Comparison of ENCODE assay signal across 8 cellular contexts in the genomic region with DNA sequence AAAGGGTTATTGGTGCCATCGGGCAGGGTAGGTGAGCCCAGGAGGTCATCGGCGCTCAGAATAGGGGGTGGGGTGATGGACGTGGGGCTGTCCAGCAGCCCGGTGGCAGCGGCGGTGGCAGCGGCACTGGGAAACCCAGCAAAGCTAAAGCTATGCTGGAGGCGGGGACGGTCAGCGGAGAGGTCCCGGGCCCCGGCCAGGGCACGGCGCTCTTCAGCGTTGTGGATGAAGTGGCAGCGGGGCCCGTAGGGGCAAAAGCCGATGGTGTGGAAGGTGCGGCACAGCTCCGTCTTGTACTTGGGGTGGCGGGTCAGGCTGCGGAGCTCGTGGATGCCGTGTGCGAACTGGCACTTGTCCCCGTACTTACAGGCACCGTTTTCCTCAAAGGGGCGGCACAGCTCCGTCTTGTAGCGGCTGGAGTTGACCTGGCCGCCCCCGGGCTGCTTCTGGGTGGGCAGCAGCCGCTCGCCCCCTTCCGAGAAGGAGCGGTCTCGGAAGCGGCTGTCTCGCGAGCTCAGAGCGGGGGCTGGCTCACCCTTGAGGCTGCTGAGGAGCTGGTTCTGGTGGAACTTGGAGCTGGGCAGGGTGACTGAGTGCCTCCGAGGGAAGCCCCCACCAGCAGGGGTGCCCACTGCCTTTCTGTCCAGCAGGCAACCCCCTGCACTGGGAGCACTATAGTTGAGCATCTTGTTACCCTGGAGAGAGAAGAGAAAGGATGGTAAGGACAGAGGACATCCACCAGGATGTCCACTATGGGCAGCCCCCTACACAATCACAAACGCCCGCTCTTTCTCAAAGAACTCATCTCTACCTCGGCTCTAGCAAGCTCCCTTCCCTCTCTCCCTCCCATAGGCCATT. TPM values are rescaled to one million over a fixed set of nuclear protein-coding genes. Genes with fewer than 3 reads are reported as not detected.
DNase-seq lines count a peak whose midpoint lies in the region; ATAC-seq and TF ChIP-seq lines count a peak whose summit lies in the region.

No MANE protein-coding gene starts in this region.

- peak overlapping the region; percentile 86 to 100 (median 92) for H3K4me3 Mint-ChIP-seq in naive thymus-derived CD8-positive, alpha-beta T cell

- peaks cover 37 to 67% (median 49%) of the 10 kb centered on the region in 4 donors for H3K4me1 Mint-ChIP-seq in naive thymus-derived CD8-positive, alpha-beta T cell

- peaks cover 0 to 2% (median 0%) of the 10 kb centered on the region in 5 donors for H3K27me3 Mint-ChIP-seq in naive thymus-derived CD8-positive, alpha-beta T cell

- H3K4me3 ChIP-seq in SK-N-MC, result peak overlapping the region; percentile 94
- H3K4me3 ChIP-seq in epithelial cell of proximal tubule (ENCODE audit: low read depth, low read length), result peak overlapping the region; percentile 99

- POLR2A ChIA-PET in naive thymus-derived CD8-positive, alpha-beta T cell (lab: Charles Lee), result interaction anchor here (0.5 to 15.3 kb wide), 29 partner anchors 9 to 538 kb away, joined by 3 to 1375 read pairs (median 5); no protein-coding TSS in a partner anchor

- no peaks in the 10 kb centered on the region for H3K9me3 ChIP-seq in SK-N-MC (ENCODE audit: low read depth, low read length)

- ATAC-seq in naive thymus-derived CD8-positive, alpha-beta T cell, result no peak
- no peak for ATAC-seq in HG02884 (IDR thresholded peaks at IDR 0.05; ENCODE audit: unreplicated experiment)
- ATAC-seq in HG03159 (IDR thresholded peaks at IDR 0.05; ENCODE audit: unreplicated experiment), result no peak

- intact Hi-C loops in posterior vena cava (cut with DNase I), result loop anchor here (5.0 to 10.0 kb wide), 5 partner anchors 243 to 645 kb away; no protein-coding TSS in a partner anchor

- no peaks in the 10 kb centered on the region for H3K9me3 Mint-ChIP-seq in naive thymus-derived CD8-positive, alpha-beta T cell

- TF ChIP-seq CTCF in epithelial cell of proximal tubule (conservative IDR thresholded peaks at IDR 0.05; ENCODE audit: low read depth, low read length), result no peak

- peak overlapping the region; percentile 97 for H3K9ac ChIP-seq in SK-N-MC (ENCODE audit: insufficient read length)

- peaks cover 49% of the 10 kb centered on the region for H3K36me3 ChIP-seq in SK-N-MC (ENCODE audit: insufficient read depth, low read length)

- H3K27ac Mint-ChIP-seq in naive thymus-derived CD8-positive, alpha-beta T cell, result peak overlapping the region; percentile 91 to 100 (median 99)

- peaks cover 25 to 54% (median 31%) of the 10 kb centered on the region in 3 donors for H3K36me3 Mint-ChIP-seq in naive thymus-derived CD8-positive, alpha-beta T cell

- DNase-seq in EL (peak; percentile 49), SK-N-MC (ENCODE audit: low read depth, low spot score) (no peak), epithelial cell of proximal tubule (ENCODE audit: low read depth) (no peak), posterior vena cava (ENCODE audit: low spot score) (no peak), kidney glomerular epithelial cell (lab: John Stamatoyannopoulos, UW) (no peak)
- DNase-seq in naive thymus-derived CD8-positive, alpha-beta T cell, result peak in 2 of 10 donors; percentile 29 to 61

- H3K27ac ChIP-seq in SK-N-MC, result peak overlapping the region; percentile 72

RNA-seq across cellular contexts. Expression of a gene that starts 2.8 kb away (rescaled TPM):
- total RNA-seq in epithelial cell of proximal tubule (87.0 and 142 TPM in 2 replicates), posterior vena cava (100 to 1,000 TPM; 311 to 319 TPM)
- total RNA-seq in naive thymus-derived CD8-positive, alpha-beta T cell, result 100 to 1,000 TPM; 201 to 222 TPM
- polyA plus RNA-seq in naive thymus-derived CD8-positive, alpha-beta T cell, result 100 to 1,000 TPM; 122 to 142 (median 134) TPM
